ENCODE assay signal across 1 cellular context in the genomic region with DNA sequence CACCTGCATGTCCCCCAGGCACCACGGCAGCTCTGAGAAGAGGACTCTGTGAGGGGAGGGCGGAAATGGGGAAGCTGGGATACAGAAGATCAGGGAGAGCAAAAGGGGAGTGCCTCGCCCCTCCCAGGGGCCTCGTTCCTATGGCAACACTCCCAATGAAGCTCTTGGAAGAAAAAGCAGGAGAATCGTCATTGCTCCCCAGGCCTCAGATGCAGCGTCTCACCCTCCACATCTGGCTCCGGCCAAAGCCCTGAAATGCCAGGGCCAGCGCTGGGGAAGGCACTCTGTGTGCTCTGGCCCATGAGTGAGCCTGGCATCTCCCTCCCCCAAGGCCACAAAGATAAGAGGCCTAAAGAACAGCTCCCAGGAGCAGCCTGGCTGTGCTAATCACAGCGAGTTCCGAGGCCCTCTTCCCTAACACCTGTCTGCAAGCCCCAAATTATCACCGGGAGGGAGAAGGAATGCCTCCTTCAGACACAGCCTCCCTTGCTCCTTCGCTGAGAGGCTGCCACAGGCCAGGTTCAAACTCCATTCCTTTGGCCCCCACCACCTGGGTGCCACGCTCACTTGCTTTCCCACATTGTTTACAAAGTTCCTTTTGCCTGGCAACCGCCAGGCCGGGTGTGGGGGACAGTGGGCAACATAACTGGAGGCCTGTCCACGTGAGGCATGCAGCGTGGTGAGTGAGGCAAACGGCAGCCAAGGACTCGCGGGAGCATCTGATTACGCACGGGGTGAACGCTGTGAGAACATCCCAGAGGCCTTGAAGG.
TF ChIP-seq lines count a peak whose summit lies in the region.

No MANE protein-coding gene starts in this region.

TF ChIP-seq in K562, 482 proteins besides CTCF, POLR2A, EP300 and RAD21 (continued from another document and continues in another):
- TF ChIP-seq, protein P1, sequence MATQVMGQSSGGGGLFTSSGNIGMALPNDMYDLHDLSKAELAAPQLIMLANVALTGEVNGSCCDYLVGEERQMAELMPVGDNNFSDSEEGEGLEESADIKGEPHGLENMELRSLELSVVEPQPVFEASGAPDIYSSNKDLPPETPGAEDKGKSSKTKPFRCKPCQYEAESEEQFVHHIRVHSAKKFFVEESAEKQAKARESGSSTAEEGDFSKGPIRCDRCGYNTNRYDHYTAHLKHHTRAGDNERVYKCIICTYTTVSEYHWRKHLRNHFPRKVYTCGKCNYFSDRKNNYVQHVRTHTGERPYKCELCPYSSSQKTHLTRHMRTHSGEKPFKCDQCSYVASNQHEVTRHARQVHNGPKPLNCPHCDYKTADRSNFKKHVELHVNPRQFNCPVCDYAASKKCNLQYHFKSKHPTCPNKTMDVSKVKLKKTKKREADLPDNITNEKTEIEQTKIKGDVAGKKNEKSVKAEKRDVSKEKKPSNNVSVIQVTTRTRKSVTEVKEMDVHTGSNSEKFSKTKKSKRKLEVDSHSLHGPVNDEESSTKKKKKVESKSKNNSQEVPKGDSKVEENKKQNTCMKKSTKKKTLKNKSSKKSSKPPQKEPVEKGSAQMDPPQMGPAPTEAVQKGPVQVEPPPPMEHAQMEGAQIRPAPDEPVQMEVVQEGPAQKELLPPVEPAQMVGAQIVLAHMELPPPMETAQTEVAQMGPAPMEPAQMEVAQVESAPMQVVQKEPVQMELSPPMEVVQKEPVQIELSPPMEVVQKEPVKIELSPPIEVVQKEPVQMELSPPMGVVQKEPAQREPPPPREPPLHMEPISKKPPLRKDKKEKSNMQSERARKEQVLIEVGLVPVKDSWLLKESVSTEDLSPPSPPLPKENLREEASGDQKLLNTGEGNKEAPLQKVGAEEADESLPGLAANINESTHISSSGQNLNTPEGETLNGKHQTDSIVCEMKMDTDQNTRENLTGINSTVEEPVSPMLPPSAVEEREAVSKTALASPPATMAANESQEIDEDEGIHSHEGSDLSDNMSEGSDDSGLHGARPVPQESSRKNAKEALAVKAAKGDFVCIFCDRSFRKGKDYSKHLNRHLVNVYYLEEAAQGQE (CRISPR knock-in tag; IDR thresholded peaks at IDR 0.05; ENCODE audit: low read depth) = peak; percentile 37; the same call in 1 of the 2 replicates
- TF ChIP-seq RHOXF2B (CRISPR knock-in tag; conservative IDR thresholded peaks at IDR 0.05) = no peak
- TF ChIP-seq SIX5 (IDR thresholded peaks at IDR 0.05; ENCODE audit: borderline replicate concordance in 1 of 2, insufficient read depth in 1 of 2, low read depth in 1 of 2, low read length in 2 of 2) = no peak
- TF ChIP-seq BCL6 (CRISPR knock-in tag; IDR thresholded peaks at IDR 0.05) = no peak
- TF ChIP-seq ZNF143 (CRISPR knock-in tag; IDR thresholded peaks at IDR 0.05) = peak; percentile 56; the same call in 1 of the 2 replicates
- TF ChIP-seq ZFP30 (CRISPR knock-in tag; IDR thresholded peaks at IDR 0.05; ENCODE audit: borderline replicate concordance) = no peak
- no peak for TF ChIP-seq ATF4 (CRISPR knock-in tag; IDR thresholded peaks at IDR 0.05)
- TF ChIP-seq MBD2 (IDR thresholded peaks at IDR 0.05; ENCODE audit: borderline replicate concordance, low read depth) = no peak
- TF ChIP-seq ZNF134 (CRISPR knock-in tag; conservative IDR thresholded peaks at IDR 0.05) = no peak
- TF ChIP-seq SMC3 (conservative IDR thresholded peaks at IDR 0.05; ENCODE audit: insufficient read depth, low read depth, low read length) = no peak
- no peak for TF ChIP-seq CREB1 (IDR thresholded peaks at IDR 0.05)
- 0 out of 2 replicates have a peak, but pooled peaks have one; percentile 22 for TF ChIP-seq CREB1 (CRISPR knock-in tag; IDR thresholded peaks at IDR 0.05)
- no peak for TF ChIP-seq SRF (CRISPR knock-in tag; IDR thresholded peaks at IDR 0.05)
- no peak for TF ChIP-seq BRCA1 (IDR thresholded peaks at IDR 0.05)
- no peak for TF ChIP-seq BRCA1 (CRISPR knock-in tag; IDR thresholded peaks at IDR 0.05)
- TF ChIP-seq ZC3H8 (IDR thresholded peaks at IDR 0.05) = no peak
- TF ChIP-seq NBN (IDR thresholded peaks at IDR 0.05; ENCODE audit: low read depth) = no peak
- 0 out of 2 replicates have a peak, but pooled peaks have one; percentile 66 for TF ChIP-seq SRSF3 (IDR thresholded peaks at IDR 0.05; ENCODE audit: insufficient read depth, low read length)
- no peak for TF ChIP-seq CBFA2T3 (IDR thresholded peaks at IDR 0.05)
- TF ChIP-seq HDAC2 (IDR thresholded peaks at IDR 0.05) = no peak; the same call in 1 of the 2 replicates
- TF ChIP-seq, protein P2, sequence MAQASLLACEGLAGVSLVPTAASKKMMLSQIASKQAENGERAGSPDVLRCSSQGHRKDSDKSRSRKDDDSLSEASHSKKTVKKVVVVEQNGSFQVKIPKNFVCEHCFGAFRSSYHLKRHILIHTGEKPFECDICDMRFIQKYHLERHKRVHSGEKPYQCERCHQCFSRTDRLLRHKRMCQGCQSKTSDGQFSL (CRISPR knock-in tag; IDR thresholded peaks at IDR 0.05) = 0 out of 2 replicates have a peak, but pooled peaks have one; percentile 47
- TF ChIP-seq, protein P2 (tag; IDR thresholded peaks at IDR 0.05) = no peak
- TF ChIP-seq ARID2 (IDR thresholded peaks at IDR 0.05) = no peak
- no peak for TF ChIP-seq ZNF561 (CRISPR knock-in tag; conservative IDR thresholded peaks at IDR 0.05)
- no peak for TF ChIP-seq RBM22 (IDR thresholded peaks at IDR 0.05; ENCODE audit: low read depth, low read length, poor library complexity, severe bottlenecking)
- TF ChIP-seq, protein P3, sequence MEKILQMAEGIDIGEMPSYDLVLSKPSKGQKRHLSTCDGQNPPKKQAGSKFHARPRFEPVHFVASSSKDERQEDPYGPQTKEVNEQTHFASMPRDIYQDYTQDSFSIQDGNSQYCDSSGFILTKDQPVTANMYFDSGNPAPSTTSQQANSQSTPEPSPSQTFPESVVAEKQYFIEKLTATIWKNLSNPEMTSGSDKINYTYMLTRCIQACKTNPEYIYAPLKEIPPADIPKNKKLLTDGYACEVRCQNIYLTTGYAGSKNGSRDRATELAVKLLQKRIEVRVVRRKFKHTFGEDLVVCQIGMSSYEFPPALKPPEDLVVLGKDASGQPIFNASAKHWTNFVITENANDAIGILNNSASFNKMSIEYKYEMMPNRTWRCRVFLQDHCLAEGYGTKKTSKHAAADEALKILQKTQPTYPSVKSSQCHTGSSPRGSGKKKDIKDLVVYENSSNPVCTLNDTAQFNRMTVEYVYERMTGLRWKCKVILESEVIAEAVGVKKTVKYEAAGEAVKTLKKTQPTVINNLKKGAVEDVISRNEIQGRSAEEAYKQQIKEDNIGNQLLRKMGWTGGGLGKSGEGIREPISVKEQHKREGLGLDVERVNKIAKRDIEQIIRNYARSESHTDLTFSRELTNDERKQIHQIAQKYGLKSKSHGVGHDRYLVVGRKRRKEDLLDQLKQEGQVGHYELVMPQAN (IDR thresholded peaks at IDR 0.05; ENCODE audit: borderline replicate concordance) = no peak
- TF ChIP-seq HCFC1 (IDR thresholded peaks at IDR 0.05; ENCODE audit: low read depth, low read length) = no peak
- no peak for TF ChIP-seq ZNF224 (CRISPR knock-in tag; IDR thresholded peaks at IDR 0.05)
- no peak for TF ChIP-seq ZBTB1 (CRISPR knock-in tag; IDR thresholded peaks at IDR 0.05; ENCODE audit: borderline replicate concordance, low read depth)
- no peak for TF ChIP-seq TCF7L2 (IDR thresholded peaks at IDR 0.05; ENCODE audit: low read depth, low read length)
- TF ChIP-seq FOSL1 (tag; conservative IDR thresholded peaks at IDR 0.05) = no peak
- no peak for TF ChIP-seq RNF2 (IDR thresholded peaks at IDR 0.05)
- TF ChIP-seq GTF2F1 (IDR thresholded peaks at IDR 0.05; ENCODE audit: low read depth, low read length) = no peak
- TF ChIP-seq YBX1 (IDR thresholded peaks at IDR 0.05) = no peak
- no peak for TF ChIP-seq CHCHD3 (CRISPR knock-in tag; IDR thresholded peaks at IDR 0.05)
- no peak for TF ChIP-seq HDAC8 (tag; IDR thresholded peaks at IDR 0.05)
- TF ChIP-seq ARID4B (CRISPR knock-in tag; IDR thresholded peaks at IDR 0.05) = peak; percentile 80
- no peak for TF ChIP-seq ZNF76 (CRISPR knock-in tag; IDR thresholded peaks at IDR 0.05; ENCODE audit: borderline replicate concordance)
- no peak for TF ChIP-seq HDAC3 (IDR thresholded peaks at IDR 0.05; ENCODE audit: borderline replicate concordance, partially characterized antibody)
- TF ChIP-seq, protein P4, sequence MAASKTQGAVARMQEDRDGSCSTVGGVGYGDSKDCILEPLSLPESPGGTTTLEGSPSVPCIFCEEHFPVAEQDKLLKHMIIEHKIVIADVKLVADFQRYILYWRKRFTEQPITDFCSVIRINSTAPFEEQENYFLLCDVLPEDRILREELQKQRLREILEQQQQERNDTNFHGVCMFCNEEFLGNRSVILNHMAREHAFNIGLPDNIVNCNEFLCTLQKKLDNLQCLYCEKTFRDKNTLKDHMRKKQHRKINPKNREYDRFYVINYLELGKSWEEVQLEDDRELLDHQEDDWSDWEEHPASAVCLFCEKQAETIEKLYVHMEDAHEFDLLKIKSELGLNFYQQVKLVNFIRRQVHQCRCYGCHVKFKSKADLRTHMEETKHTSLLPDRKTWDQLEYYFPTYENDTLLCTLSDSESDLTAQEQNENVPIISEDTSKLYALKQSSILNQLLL (CRISPR knock-in tag; IDR thresholded peaks at IDR 0.05; ENCODE audit: borderline replicate concordance) = no peak
- TF ChIP-seq MITF (IDR thresholded peaks at IDR 0.05) = no peak
- TF ChIP-seq, protein P5, sequence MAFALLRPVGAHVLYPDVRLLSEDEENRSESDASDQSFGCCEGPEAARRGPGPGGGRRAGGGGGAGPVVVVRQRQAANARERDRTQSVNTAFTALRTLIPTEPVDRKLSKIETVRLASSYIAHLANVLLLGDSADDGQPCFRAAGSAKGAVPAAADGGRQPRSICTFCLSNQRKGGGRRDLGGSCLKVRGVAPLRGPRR (CRISPR knock-in tag; IDR thresholded peaks at IDR 0.05) = no peak
- no peak for TF ChIP-seq ZNF518B (CRISPR knock-in tag; IDR thresholded peaks at IDR 0.05)
- TF ChIP-seq NFRKB (IDR thresholded peaks at IDR 0.05; ENCODE audit: low read depth) = peak; percentile 2; the same call in 1 of the 2 replicates
